Comparison of ENCODE assay signal across 1 cellular context in the genomic region with DNA sequence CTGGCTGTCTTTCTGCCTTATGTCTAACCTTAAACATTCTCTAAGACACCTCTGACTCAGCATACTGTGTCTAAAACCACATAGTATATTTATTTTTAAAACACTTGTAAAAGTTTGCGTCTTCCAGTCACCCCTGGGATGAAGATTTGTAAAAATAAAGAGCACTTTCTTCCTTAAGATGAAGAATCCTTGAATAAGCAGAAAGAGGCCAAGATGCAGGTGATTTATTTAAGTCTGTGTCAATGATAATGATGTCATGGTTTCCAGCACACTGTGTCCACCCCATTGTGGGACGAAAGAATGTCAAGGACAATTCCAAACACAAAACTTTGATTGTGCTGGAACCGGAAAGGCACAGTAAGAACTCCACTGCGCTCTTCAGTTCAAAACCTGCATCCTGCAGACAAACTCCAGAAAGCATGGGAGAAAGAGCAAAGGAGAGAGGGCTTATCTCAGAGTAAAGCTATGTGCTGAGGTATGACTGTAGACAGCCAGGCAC.
TF ChIP-seq lines count a peak whose summit lies in the region.

No MANE protein-coding gene starts in this region.

TF ChIP-seq in K562, 482 proteins besides CTCF, POLR2A, EP300 and RAD21 (continued from another document):
- TF ChIP-seq NFE2 (IDR thresholded peaks at IDR 0.05; ENCODE audit: low read depth) (0 out of 2 replicates have a peak, but pooled peaks have one; percentile 5), ZNF408 (CRISPR knock-in tag; IDR thresholded peaks at IDR 0.05; ENCODE audit: low read depth) (no peak), HDAC2 (IDR thresholded peaks at IDR 0.05) (no peak), ATF7 (IDR thresholded peaks at IDR 0.05) (peak; percentile 34; the same call in 1 of the 2 replicates), YY1 (IDR thresholded peaks at IDR 0.05; ENCODE audit: borderline replicate concordance in 1 of 3, control insufficient read depth in 1 of 3, extremely low read depth in 1 of 3, insufficient read depth in 3 of 3, insufficient read length in 1 of 3, insufficient replicate concordance in 2 of 3, low read depth in 1 of 3, low read length in 2 of 3) (no peak), SRSF1 (IDR thresholded peaks at IDR 0.05; ENCODE audit: low read depth, low read length) (no peak), ZNF696 (CRISPR knock-in tag; conservative IDR thresholded peaks at IDR 0.05) (no peak), TAF1 (IDR thresholded peaks at IDR 0.05; ENCODE audit: control insufficient read depth, extremely low read depth, insufficient read depth, low read length, severe bottlenecking) (no peak), BCOR (IDR thresholded peaks at IDR 0.05) (no peak), SNRNP70 (optimal IDR thresholded peaks at IDR 0.05; ENCODE audit: low read depth, low read length) (no peak), STAT5B (CRISPR knock-in tag; IDR thresholded peaks at IDR 0.05) (no peak), FOSL1 (tag; conservative IDR thresholded peaks at IDR 0.05) (no peak), ZNF583 (CRISPR knock-in tag; IDR thresholded peaks at IDR 0.05) (no peak), SAFB (IDR thresholded peaks at IDR 0.05; ENCODE audit: borderline replicate concordance, low read depth, low read length) (no peak)
- TF ChIP-seq, protein P1, sequence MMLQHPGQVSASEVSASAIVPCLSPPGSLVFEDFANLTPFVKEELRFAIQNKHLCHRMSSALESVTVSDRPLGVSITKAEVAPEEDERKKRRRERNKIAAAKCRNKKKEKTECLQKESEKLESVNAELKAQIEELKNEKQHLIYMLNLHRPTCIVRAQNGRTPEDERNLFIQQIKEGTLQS (IDR thresholded peaks at IDR 0.05), result peak; percentile 49
- TF ChIP-seq, protein P1 (CRISPR knock-in tag; conservative IDR thresholded peaks at IDR 0.05), result no peak
- TF ChIP-seq, protein P2, sequence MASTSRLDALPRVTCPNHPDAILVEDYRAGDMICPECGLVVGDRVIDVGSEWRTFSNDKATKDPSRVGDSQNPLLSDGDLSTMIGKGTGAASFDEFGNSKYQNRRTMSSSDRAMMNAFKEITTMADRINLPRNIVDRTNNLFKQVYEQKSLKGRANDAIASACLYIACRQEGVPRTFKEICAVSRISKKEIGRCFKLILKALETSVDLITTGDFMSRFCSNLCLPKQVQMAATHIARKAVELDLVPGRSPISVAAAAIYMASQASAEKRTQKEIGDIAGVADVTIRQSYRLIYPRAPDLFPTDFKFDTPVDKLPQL (IDR thresholded peaks at IDR 0.05; ENCODE audit: extremely low read depth, insufficient read length), result no peak
- TF ChIP-seq, protein P3, sequence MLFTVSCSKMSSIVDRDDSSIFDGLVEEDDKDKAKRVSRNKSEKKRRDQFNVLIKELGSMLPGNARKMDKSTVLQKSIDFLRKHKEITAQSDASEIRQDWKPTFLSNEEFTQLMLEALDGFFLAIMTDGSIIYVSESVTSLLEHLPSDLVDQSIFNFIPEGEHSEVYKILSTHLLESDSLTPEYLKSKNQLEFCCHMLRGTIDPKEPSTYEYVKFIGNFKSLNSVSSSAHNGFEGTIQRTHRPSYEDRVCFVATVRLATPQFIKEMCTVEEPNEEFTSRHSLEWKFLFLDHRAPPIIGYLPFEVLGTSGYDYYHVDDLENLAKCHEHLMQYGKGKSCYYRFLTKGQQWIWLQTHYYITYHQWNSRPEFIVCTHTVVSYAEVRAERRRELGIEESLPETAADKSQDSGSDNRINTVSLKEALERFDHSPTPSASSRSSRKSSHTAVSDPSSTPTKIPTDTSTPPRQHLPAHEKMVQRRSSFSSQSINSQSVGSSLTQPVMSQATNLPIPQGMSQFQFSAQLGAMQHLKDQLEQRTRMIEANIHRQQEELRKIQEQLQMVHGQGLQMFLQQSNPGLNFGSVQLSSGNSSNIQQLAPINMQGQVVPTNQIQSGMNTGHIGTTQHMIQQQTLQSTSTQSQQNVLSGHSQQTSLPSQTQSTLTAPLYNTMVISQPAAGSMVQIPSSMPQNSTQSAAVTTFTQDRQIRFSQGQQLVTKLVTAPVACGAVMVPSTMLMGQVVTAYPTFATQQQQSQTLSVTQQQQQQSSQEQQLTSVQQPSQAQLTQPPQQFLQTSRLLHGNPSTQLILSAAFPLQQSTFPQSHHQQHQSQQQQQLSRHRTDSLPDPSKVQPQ (CRISPR knock-in tag; IDR thresholded peaks at IDR 0.05; ENCODE audit: borderline replicate concordance), result no peak
- TF ChIP-seq, protein P4, sequence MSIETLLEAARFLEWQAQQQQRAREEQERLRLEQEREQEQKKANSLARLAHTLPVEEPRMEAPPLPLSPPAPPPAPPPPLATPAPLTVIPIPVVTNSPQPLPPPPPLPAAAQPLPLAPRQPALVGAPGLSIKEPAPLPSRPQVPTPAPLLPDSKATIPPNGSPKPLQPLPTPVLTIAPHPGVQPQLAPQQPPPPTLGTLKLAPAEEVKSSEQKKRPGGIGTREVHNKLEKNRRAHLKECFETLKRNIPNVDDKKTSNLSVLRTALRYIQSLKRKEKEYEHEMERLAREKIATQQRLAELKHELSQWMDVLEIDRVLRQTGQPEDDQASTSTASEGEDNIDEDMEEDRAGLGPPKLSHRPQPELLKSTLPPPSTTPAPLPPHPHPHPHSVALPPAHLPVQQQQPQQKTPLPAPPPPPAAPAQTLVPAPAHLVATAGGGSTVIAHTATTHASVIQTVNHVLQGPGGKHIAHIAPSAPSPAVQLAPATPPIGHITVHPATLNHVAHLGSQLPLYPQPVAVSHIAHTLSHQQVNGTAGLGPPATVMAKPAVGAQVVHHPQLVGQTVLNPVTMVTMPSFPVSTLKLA (conservative IDR thresholded peaks at IDR 0.05), result no peak
